Comparison of ENCODE assay signal across 1 cellular context in the genomic region with DNA sequence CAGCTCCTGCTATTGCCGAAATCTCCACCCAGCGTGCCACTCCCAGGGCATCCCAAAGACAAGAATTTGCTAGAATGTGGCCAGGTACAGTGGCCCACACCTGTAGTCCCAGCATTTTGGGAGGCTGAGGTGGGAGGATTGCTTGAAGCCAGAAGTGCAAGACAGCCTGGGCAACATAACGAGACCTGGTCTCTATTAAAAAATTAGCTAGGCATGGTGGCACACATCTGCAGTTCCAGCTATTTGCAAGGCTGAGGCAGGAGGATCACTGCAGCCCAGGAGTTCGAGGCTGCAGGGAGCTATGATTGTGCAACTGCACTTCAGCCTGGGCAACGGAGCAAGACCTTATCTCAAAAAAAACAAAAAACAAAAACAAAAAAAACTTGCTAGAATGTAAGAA.
TF ChIP-seq lines count a peak whose summit lies in the region.

No MANE protein-coding gene starts in this region.

TF ChIP-seq in GM12878, 131 proteins besides CTCF, POLR2A, EP300 and RAD21 (continued from another document):
- TF ChIP-seq, protein P1, sequence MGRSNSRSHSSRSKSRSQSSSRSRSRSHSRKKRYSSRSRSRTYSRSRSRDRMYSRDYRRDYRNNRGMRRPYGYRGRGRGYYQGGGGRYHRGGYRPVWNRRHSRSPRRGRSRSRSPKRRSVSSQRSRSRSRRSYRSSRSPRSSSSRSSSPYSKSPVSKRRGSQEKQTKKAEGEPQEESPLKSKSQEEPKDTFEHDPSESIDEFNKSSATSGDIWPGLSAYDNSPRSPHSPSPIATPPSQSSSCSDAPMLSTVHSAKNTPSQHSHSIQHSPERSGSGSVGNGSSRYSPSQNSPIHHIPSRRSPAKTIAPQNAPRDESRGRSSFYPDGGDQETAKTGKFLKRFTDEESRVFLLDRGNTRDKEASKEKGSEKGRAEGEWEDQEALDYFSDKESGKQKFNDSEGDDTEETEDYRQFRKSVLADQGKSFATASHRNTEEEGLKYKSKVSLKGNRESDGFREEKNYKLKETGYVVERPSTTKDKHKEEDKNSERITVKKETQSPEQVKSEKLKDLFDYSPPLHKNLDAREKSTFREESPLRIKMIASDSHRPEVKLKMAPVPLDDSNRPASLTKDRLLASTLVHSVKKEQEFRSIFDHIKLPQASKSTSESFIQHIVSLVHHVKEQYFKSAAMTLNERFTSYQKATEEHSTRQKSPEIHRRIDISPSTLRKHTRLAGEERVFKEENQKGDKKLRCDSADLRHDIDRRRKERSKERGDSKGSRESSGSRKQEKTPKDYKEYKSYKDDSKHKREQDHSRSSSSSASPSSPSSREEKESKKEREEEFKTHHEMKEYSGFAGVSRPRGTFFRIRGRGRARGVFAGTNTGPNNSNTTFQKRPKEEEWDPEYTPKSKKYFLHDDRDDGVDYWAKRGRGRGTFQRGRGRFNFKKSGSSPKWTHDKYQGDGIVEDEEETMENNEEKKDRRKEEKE (IDR thresholded peaks at IDR 0.05): no peak
- TF ChIP-seq, protein P2, sequence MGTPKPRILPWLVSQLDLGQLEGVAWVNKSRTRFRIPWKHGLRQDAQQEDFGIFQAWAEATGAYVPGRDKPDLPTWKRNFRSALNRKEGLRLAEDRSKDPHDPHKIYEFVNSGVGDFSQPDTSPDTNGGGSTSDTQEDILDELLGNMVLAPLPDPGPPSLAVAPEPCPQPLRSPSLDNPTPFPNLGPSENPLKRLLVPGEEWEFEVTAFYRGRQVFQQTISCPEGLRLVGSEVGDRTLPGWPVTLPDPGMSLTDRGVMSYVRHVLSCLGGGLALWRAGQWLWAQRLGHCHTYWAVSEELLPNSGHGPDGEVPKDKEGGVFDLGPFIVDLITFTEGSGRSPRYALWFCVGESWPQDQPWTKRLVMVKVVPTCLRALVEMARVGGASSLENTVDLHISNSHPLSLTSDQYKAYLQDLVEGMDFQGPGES (IDR thresholded peaks at IDR 0.05): no peak
- TF ChIP-seq RELA (IDR thresholded peaks at IDR 0.05; ENCODE audit: borderline replicate concordance, partially characterized antibody): no peak
- TF ChIP-seq, protein P3, sequence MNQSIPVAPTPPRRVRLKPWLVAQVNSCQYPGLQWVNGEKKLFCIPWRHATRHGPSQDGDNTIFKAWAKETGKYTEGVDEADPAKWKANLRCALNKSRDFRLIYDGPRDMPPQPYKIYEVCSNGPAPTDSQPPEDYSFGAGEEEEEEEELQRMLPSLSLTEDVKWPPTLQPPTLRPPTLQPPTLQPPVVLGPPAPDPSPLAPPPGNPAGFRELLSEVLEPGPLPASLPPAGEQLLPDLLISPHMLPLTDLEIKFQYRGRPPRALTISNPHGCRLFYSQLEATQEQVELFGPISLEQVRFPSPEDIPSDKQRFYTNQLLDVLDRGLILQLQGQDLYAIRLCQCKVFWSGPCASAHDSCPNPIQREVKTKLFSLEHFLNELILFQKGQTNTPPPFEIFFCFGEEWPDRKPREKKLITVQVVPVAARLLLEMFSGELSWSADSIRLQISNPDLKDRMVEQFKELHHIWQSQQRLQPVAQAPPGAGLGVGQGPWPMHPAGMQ (IDR thresholded peaks at IDR 0.05; ENCODE audit: borderline replicate concordance): no peak
- TF ChIP-seq ZNF274 (IDR thresholded peaks at IDR 0.05; ENCODE audit: insufficient read depth, insufficient read length): no peak
- no peak for TF ChIP-seq SREBF2 (IDR thresholded peaks at IDR 0.05; ENCODE audit: low read length)
- TF ChIP-seq, protein P4, sequence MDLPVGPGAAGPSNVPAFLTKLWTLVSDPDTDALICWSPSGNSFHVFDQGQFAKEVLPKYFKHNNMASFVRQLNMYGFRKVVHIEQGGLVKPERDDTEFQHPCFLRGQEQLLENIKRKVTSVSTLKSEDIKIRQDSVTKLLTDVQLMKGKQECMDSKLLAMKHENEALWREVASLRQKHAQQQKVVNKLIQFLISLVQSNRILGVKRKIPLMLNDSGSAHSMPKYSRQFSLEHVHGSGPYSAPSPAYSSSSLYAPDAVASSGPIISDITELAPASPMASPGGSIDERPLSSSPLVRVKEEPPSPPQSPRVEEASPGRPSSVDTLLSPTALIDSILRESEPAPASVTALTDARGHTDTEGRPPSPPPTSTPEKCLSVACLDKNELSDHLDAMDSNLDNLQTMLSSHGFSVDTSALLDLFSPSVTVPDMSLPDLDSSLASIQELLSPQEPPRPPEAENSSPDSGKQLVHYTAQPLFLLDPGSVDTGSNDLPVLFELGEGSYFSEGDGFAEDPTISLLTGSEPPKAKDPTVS (IDR thresholded peaks at IDR 0.05; ENCODE audit: low read depth, low read length): no peak
- no peak for TF ChIP-seq ZNF24 (IDR thresholded peaks at IDR 0.05)
- TF ChIP-seq MXI1 (IDR thresholded peaks at IDR 0.05; ENCODE audit: low read depth, low read length): no peak
- TF ChIP-seq SIX5 (IDR thresholded peaks at IDR 0.05; ENCODE audit: low read depth, low read length, severe bottlenecking): no peak
- TF ChIP-seq ZSCAN29 (IDR thresholded peaks at IDR 0.05): no peak
- TF ChIP-seq YBX1 (IDR thresholded peaks at IDR 0.05): no peak
- TF ChIP-seq IRF4 (IDR thresholded peaks at IDR 0.05; ENCODE audit: low read depth, low read length): no peak
